ENCODE assay signal across 8 cellular contexts in genomic region chr18:48022531-48023330, GRCh38.
DNase-seq lines count a peak whose midpoint lies in the region; ATAC-seq and TF ChIP-seq lines count a peak whose summit lies in the region.

No MANE protein-coding gene starts in this region.

- ATAC-seq in SK-N-SH treated with all-trans-retinoic acid at 6 μM for 48 hours (peak; percentile 79), GM19351 (IDR thresholded peaks at IDR 0.05; ENCODE audit: unreplicated experiment) (no peak)

- intact Hi-C loops in activated naive CD4-positive, alpha-beta T cell treated with anti-CD3 and anti-CD28 coated beads for 36 hours (cut with micrococcal nuclease): loop anchor here (1.0 to 5.0 kb wide), 2 partner anchors 90 to 250 kb away; partner anchors contain the start of gene SMAD2

- H3K9me3 Mint-ChIP-seq in activated naive CD4-positive, alpha-beta T cell treated with anti-CD3 and anti-CD28 coated beads for 36 hours: no peaks in the 10 kb centered on the region

- H3K27ac Mint-ChIP-seq in activated naive CD4-positive, alpha-beta T cell treated with anti-CD3 and anti-CD28 coated beads for 36 hours: no peak overlapping the region

- H3K4me3 Mint-ChIP-seq in activated naive CD4-positive, alpha-beta T cell treated with anti-CD3 and anti-CD28 coated beads for 36 hours: no peak overlapping the region

- no peaks in the 10 kb centered on the region for H3K4me1 Mint-ChIP-seq in activated naive CD4-positive, alpha-beta T cell treated with anti-CD3 and anti-CD28 coated beads for 36 hours (ENCODE audit: low read depth)

- H3K27me3 Mint-ChIP-seq in activated naive CD4-positive, alpha-beta T cell treated with anti-CD3 and anti-CD28 coated beads for 36 hours (ENCODE audit: low read depth): peaks cover 11% of the 10 kb centered on the region

- DNase-seq in AG10803 (ENCODE audit: low read depth): peak; percentile 59
- peak; percentile 71 for DNase-seq in GM13976 (ENCODE audit: low spot score)
- peak; percentile 94 for DNase-seq in NCI-H146 (lab: John Stamatoyannopoulos, UW)
- DNase-seq in epithelial cell of proximal tubule (ENCODE audit: low read depth): no peak
- peak; percentile 77 for DNase-seq in myocyte (ENCODE audit: low read depth)
- DNase-seq in activated naive CD4-positive, alpha-beta T cell treated with anti-CD3 and anti-CD28 coated beads for 36 hours: no peak

- H3K4me3 ChIP-seq in AG10803 (ENCODE audit: low read length): no peak overlapping the region
- H3K4me3 ChIP-seq in epithelial cell of proximal tubule (ENCODE audit: low read depth, low read length): no peak overlapping the region

- CTCF ChIA-PET in activated naive CD4-positive, alpha-beta T cell treated with anti-CD3 and anti-CD28 coated beads for 36 hours (lab: Charles Lee): interaction anchor here (0.6 to 0.9 kb wide), 4 partner anchors 15 to 252 kb away, joined by 3 read pairs; no protein-coding TSS in a partner anchor

- in situ Hi-C loops in GM13976 (cut with MboI; ENCODE audit: low sequenced_read_pairs, unreplicated experiment): no loop called here

- TF ChIP-seq CTCF in AG10803 (conservative IDR thresholded peaks at IDR 0.05; ENCODE audit: low read length): peak; percentile 69
- peak; percentile 50 for TF ChIP-seq CTCF in GM13976 (IDR thresholded peaks at IDR 0.05; ENCODE audit: borderline replicate concordance, control extremely low read depth, extremely low read depth, insufficient read depth, missing control alignments)
- peak; percentile 70 for TF ChIP-seq CTCF in epithelial cell of proximal tubule (conservative IDR thresholded peaks at IDR 0.05; ENCODE audit: low read depth, low read length)

- H3K36me3 Mint-ChIP-seq in activated naive CD4-positive, alpha-beta T cell treated with anti-CD3 and anti-CD28 coated beads for 36 hours (ENCODE audit: low read depth): no peaks in the 10 kb centered on the region

TF ChIP-seq in SK-N-SH treated with all-trans-retinoic acid at 6 μM for 48 hours, 23 proteins besides CTCF, POLR2A, EP300 and RAD21:
- TF ChIP-seq POU6F1 (CRISPR knock-in tag; IDR thresholded peaks at IDR 0.05; ENCODE audit: borderline replicate concordance, low read depth): no peak
- TF ChIP-seq CSDC2 (CRISPR knock-in tag; IDR thresholded peaks at IDR 0.05): no peak
- no peak for TF ChIP-seq TSHZ2 (CRISPR knock-in tag; IDR thresholded peaks at IDR 0.05)
- no peak for TF ChIP-seq PATZ1 (CRISPR knock-in tag; IDR thresholded peaks at IDR 0.05; ENCODE audit: borderline replicate concordance)
- TF ChIP-seq OSR1 (CRISPR knock-in tag; IDR thresholded peaks at IDR 0.05): no peak
- TF ChIP-seq SNAI2 (CRISPR knock-in tag; IDR thresholded peaks at IDR 0.05): no peak
- TF ChIP-seq ZNF565 (CRISPR knock-in tag; conservative IDR thresholded peaks at IDR 0.05; ENCODE audit: low read depth): no peak
- TF ChIP-seq BACH2 (CRISPR knock-in tag; IDR thresholded peaks at IDR 0.05; ENCODE audit: borderline replicate concordance): no peak
- no peak for TF ChIP-seq RARB (CRISPR knock-in tag; IDR thresholded peaks at IDR 0.05)
- TF ChIP-seq ZFP30 (CRISPR knock-in tag; IDR thresholded peaks at IDR 0.05): no peak
- no peak for TF ChIP-seq CSRNP3 (CRISPR knock-in tag; IDR thresholded peaks at IDR 0.05)
- no peak for TF ChIP-seq CREB5 (CRISPR knock-in tag; IDR thresholded peaks at IDR 0.05; ENCODE audit: low read depth)

Comparison
In these comparisons a context has a peak if more than half of its experiments do, and no peak if none do; other contexts are left out.
1. DNase-seq: peak in AG10803 (single experiment), GM13976 (single experiment), NCI-H146 (single experiment) and myocyte (single experiment); none in epithelial cell of proximal tubule (single experiment) and activated naive CD4-positive, alpha-beta T cell treated with anti-CD3 and anti-CD28 coated beads for 36 hours (single experiment).
2. Peak in every context shown above with its lines, with median percentiles within 50 percentile points of each other: CTCF ChIP-seq.